8 cellular contexts compared by ENCODE assay signal in the genomic region with DNA sequence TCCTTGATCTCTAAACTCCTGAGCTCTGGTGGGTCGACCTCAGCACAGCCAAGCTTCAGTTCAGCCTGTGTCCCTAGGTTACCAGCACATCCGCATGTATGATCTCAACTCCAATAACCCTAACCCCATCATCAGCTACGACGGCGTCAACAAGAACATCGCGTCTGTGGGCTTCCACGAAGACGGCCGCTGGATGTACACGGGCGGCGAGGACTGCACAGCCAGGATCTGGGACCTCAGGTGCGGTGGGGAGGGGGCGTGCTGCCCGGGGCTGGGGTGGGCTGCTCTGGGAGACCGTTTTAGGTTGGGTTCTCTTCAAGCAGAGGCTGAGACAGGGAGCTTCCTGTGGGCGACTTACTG. TPM values are rescaled to one million over a fixed set of nuclear protein-coding genes. Genes with fewer than 3 reads are reported as not detected.
A peak's percentile ranks its signal among the peaks of the same experiment; 100 is the strongest.
DNase-seq lines count a peak whose midpoint lies in the region; ATAC-seq and TF ChIP-seq lines count a peak whose summit lies in the region.

No MANE protein-coding gene starts in this region.

- no peaks in the 10 kb centered on the region for H3K9me2 ChIP-seq in Loucy (replicated peaks; ENCODE audit: low read depth, low read length)

- H3K9ac ChIP-seq in Loucy (ENCODE audit: low read depth, low read length, poor library complexity, severe bottlenecking) (peak overlapping the region; percentile 79), duodenal mucosa (ENCODE audit: low read depth in 1 of 2, low read length in 2 of 2) (peak overlapping the region in 1 of 2 donors; percentile 74), neural progenitor cell (peak overlapping the region; percentile 35)

- no peak overlapping the region for H3K4me3 ChIP-seq in CD4-positive, CD25-positive, alpha-beta regulatory T cell (ENCODE audit: low read depth, low read length)
- H3K4me3 ChIP-seq in Loucy (ENCODE audit: low read length, poor library complexity, severe bottlenecking) = peak overlapping the region; percentile 82
- peak overlapping the region; percentile 89 to 92 for H3K4me3 ChIP-seq in duodenal mucosa (ENCODE audit: low read depth in 1 of 2, low read length in 2 of 2)
- peak overlapping the region; percentile 93 for H3K4me3 ChIP-seq in neural progenitor cell

- H3K27ac ChIP-seq in CD4-positive, CD25-positive, alpha-beta regulatory T cell (ENCODE audit: insufficient read depth, low read length, poor library complexity, severe bottlenecking) = peak overlapping the region; percentile 92
- H3K27ac ChIP-seq in duodenal mucosa (ENCODE audit: low read depth, low read length) = no peak overlapping the region
- no peak overlapping the region for H3K27ac ChIP-seq in neural progenitor cell

- TF ChIP-seq CTCF in Loucy (conservative IDR thresholded peaks at IDR 0.05; ENCODE audit: low read length) (no peak), neural progenitor cell (IDR thresholded peaks at IDR 0.05) (no peak)

- peaks cover 9% of the 10 kb centered on the region for H3K36me3 ChIP-seq in CD4-positive, CD25-positive, alpha-beta regulatory T cell (ENCODE audit: control insufficient read depth, insufficient read depth, low read length)
- H3K36me3 ChIP-seq in Loucy (ENCODE audit: insufficient read depth, low read length) (no peaks in the 10 kb centered on the region), duodenal mucosa (ENCODE audit: control insufficient read depth in 1 of 2, insufficient read depth in 2 of 2, low read length in 2 of 2) (peaks cover 16 to 27% of the 10 kb centered on the region in 2 donors), neural progenitor cell (no peaks in the 10 kb centered on the region)

- H3K27me3 ChIP-seq in CD4-positive, CD25-positive, alpha-beta regulatory T cell (ENCODE audit: control insufficient read depth, insufficient read depth, low read length) = no peaks in the 10 kb centered on the region
- H3K27me3 ChIP-seq in Loucy (ENCODE audit: insufficient read depth, low read length, poor library complexity, severe bottlenecking) = no peaks in the 10 kb centered on the region
- no peaks in the 10 kb centered on the region for H3K27me3 ChIP-seq in duodenal mucosa (ENCODE audit: control insufficient read depth in 1 of 2, insufficient read depth in 2 of 2, low read length in 2 of 2)
- no peaks in the 10 kb centered on the region for H3K27me3 ChIP-seq in neural progenitor cell

- no peaks in the 10 kb centered on the region for H4K20me1 ChIP-seq in Loucy (ENCODE audit: insufficient read depth, low read length, poor library complexity, severe bottlenecking)
- peaks cover 16% of the 10 kb centered on the region for H4K20me1 ChIP-seq in neural progenitor cell (ENCODE audit: low read depth)

- peaks cover 0 to 1% (median 0%) of the 10 kb centered on the region in 7 donors for H3K9me3 Mint-ChIP-seq in CD4-positive, CD25-positive, alpha-beta regulatory T cell
- no peaks in the 10 kb centered on the region for H3K9me3 Mint-ChIP-seq in neural progenitor cell

- no peaks in the 10 kb centered on the region for H3F3A ChIP-seq in Loucy (ENCODE audit: low read depth)
- H3F3A ChIP-seq in neural progenitor cell (ENCODE audit: low read depth) = peaks cover 20% of the 10 kb centered on the region

- ATAC-seq in CD4-positive, CD25-positive, alpha-beta regulatory T cell (ENCODE audit: low read depth in 2 of 2) = no peak
- ATAC-seq in GM19328 (IDR thresholded peaks at IDR 0.05; ENCODE audit: unreplicated experiment) = no peak

- peak overlapping the region in 2 of 3 donors; percentile 20 to 52 for H3K27ac Mint-ChIP-seq in CD4-positive, CD25-positive, alpha-beta regulatory T cell
- no peak overlapping the region for H3K27ac Mint-ChIP-seq in neural progenitor cell

- H2AFZ ChIP-seq in Loucy (ENCODE audit: low read length) = no peak overlapping the region
- H2AFZ ChIP-seq in neural progenitor cell (replicated peaks) = no peak overlapping the region

- H3K79me2 ChIP-seq in Loucy (ENCODE audit: insufficient read depth, low read length) (peaks cover 6% of the 10 kb centered on the region; the same call in 1 of the 2 replicates), neural progenitor cell (ENCODE audit: low read depth) (peaks cover 17% of the 10 kb centered on the region)

- peaks cover 0 to 20% (median 3%) of the 10 kb centered on the region in 4 donors for H3K4me1 Mint-ChIP-seq in CD4-positive, CD25-positive, alpha-beta regulatory T cell
- H3K4me1 Mint-ChIP-seq in neural progenitor cell = peaks cover 14% of the 10 kb centered on the region

- H3K27me3 Mint-ChIP-seq in CD4-positive, CD25-positive, alpha-beta regulatory T cell = peaks cover 8% of the 10 kb centered on the region
- peaks cover 14% of the 10 kb centered on the region for H3K27me3 Mint-ChIP-seq in neural progenitor cell (ENCODE audit: insufficient read depth, low read depth)

- H3K4me3 Mint-ChIP-seq in CD4-positive, CD25-positive, alpha-beta regulatory T cell = peak overlapping the region in 3 of 4 donors; percentile 78 to 80 (median 79)
- peak overlapping the region; percentile 87 for H3K4me3 Mint-ChIP-seq in neural progenitor cell

- H3K36me3 Mint-ChIP-seq in CD4-positive, CD25-positive, alpha-beta regulatory T cell = no peaks in the 10 kb centered on the region
- H3K36me3 Mint-ChIP-seq in neural progenitor cell = peaks cover 8% of the 10 kb centered on the region

- no peak for DNase-seq in CD4-positive, CD25-positive, alpha-beta regulatory T cell
- DNase-seq in neural progenitor cell (ENCODE audit: low spot score) = no peak
- DNase-seq in activated CD4-positive, CD25-positive, alpha-beta regulatory T cell treated with anti-CD3 and anti-CD28 coated beads, Interleukin-2, amount 50 U/mL, for 72 hours = no peak
- DNase-seq in occipital lobe (lab: John Stamatoyannopoulos, UW) = no peak
- no peak for DNase-seq in iPS-NIHi7 (ENCODE audit: extremely low spot score)

- H3K4me2 ChIP-seq in Loucy (ENCODE audit: low read depth, low read length, poor library complexity, severe bottlenecking) (peak overlapping the region; percentile 87), neural progenitor cell (peak overlapping the region; percentile 94)

- H3K4me1 ChIP-seq in CD4-positive, CD25-positive, alpha-beta regulatory T cell (ENCODE audit: control insufficient read depth, insufficient read depth, low read length, poor library complexity, severe bottlenecking) = peaks cover 18% of the 10 kb centered on the region
- H3K4me1 ChIP-seq in Loucy (ENCODE audit: insufficient read depth, low read length, poor library complexity, severe bottlenecking) (no peaks in the 10 kb centered on the region), duodenal mucosa (ENCODE audit: control insufficient read depth in 1 of 2, insufficient read depth in 2 of 2, low read length in 2 of 2) (peaks cover 11 to 20% of the 10 kb centered on the region in 2 donors), neural progenitor cell (peaks cover 6% of the 10 kb centered on the region)

- H3K9me3 ChIP-seq in CD4-positive, CD25-positive, alpha-beta regulatory T cell (ENCODE audit: control insufficient read depth in 2 of 2, low read length in 2 of 2) = no peaks in the 10 kb centered on the region
- no peaks in the 10 kb centered on the region for H3K9me3 ChIP-seq in Loucy (ENCODE audit: insufficient read depth, low read depth, low read length)
- H3K9me3 ChIP-seq in duodenal mucosa (ENCODE audit: control insufficient read depth in 1 of 2, low read length in 2 of 2) = no peaks in the 10 kb centered on the region
- H3K9me3 ChIP-seq in neural progenitor cell (ENCODE audit: low read depth) = no peaks in the 10 kb centered on the region

RNA-seq across cellular contexts. Expression of gene MLST8, which starts 1.1 kb away (rescaled TPM):
- 23.5 TPM for total RNA-seq in CD4-positive, CD25-positive, alpha-beta regulatory T cell
- polyA plus RNA-seq in CD4-positive, CD25-positive, alpha-beta regulatory T cell = 10 to 100 TPM; 20.9 to 31.1 (median 24.3) TPM
- 24.9 and 89.0 TPM in 2 replicates for total RNA-seq in neural progenitor cell (ENCODE audit: low replicate concordance)
- total RNA-seq in occipital lobe = 10.5 TPM

RNA-seq across cellular contexts. Expression of gene BRICD5, which starts 4.3 kb away (rescaled TPM):
- 10.9 TPM for total RNA-seq in CD4-positive, CD25-positive, alpha-beta regulatory T cell
- polyA plus RNA-seq in CD4-positive, CD25-positive, alpha-beta regulatory T cell = under 1 TPM in 2 of 4 donors, not detected in 2; 0.08 to 0.33 TPM
- total RNA-seq in neural progenitor cell (ENCODE audit: low replicate concordance) = 5.2 and 14.5 TPM in 2 replicates
- total RNA-seq in occipital lobe = 3.7 TPM

RNA-seq across cellular contexts. Expression of gene PGP, which starts 8.2 kb away (rescaled TPM):
- 14.2 TPM for total RNA-seq in CD4-positive, CD25-positive, alpha-beta regulatory T cell
- polyA plus RNA-seq in CD4-positive, CD25-positive, alpha-beta regulatory T cell = 10 to 100 TPM in 2 of 4 donors, 1 to 10 TPM in 2; 6.1 to 13.4 (median 8.8) TPM
- total RNA-seq in neural progenitor cell (ENCODE audit: low replicate concordance) = 13.3 and 42.9 TPM in 2 replicates
- 10.1 TPM for total RNA-seq in occipital lobe

RNA-seq across cellular contexts. Expression of gene CASKIN1, which starts 10.0 kb away (rescaled TPM):
- not detected for total RNA-seq in CD4-positive, CD25-positive, alpha-beta regulatory T cell
- polyA plus RNA-seq in CD4-positive, CD25-positive, alpha-beta regulatory T cell = not detected
- 1.6 and 9.0 TPM in 2 replicates for total RNA-seq in neural progenitor cell (ENCODE audit: low replicate concordance)
- total RNA-seq in occipital lobe = 23.6 TPM

RNA-seq across cellular contexts. Expression of gene E4F1, which starts 17.0 kb away (rescaled TPM):
- 38.7 TPM for total RNA-seq in CD4-positive, CD25-positive, alpha-beta regulatory T cell
- polyA plus RNA-seq in CD4-positive, CD25-positive, alpha-beta regulatory T cell = 10 to 100 TPM; 11.6 to 15.7 (median 14.4) TPM
- total RNA-seq in neural progenitor cell (ENCODE audit: low replicate concordance) = 7.4 and 37.7 TPM in 2 replicates
- total RNA-seq in occipital lobe = 27.3 TPM
